Comparison of ENCODE assay signal across 9 cellular contexts in genomic region chr2:209771474-209772292, GRCh38. TPM values are rescaled to one million over a fixed set of nuclear protein-coding genes. Genes with fewer than 3 reads are reported as not detected.
DNase-seq lines count a peak whose midpoint lies in the region; ATAC-seq, FAIRE-seq and TF ChIP-seq lines count a peak whose summit lies in the region.
"Had no signal": no experiment of that assay in that cellular context is flagged by ENCODE, and none has a peak within 500 bp of the region (broad histone marks: within the 10 kb centered on the region; RNA-seq: fewer than 3 reads in every experiment).

Gene UNC80, plus strand, starts transcription at chr2:209771832. Its CDS starts 241 bp downstream, at chr2:209772073.

- no peak within 1 kb of the TSS for H4K8ac ChIP-seq in H1 (ENCODE audit: extremely low read depth, insufficient read depth, low read length)

- H4K5ac ChIP-seq in H1 (ENCODE audit: insufficient read length, low read depth, low read length) = no peak within 1 kb of the TSS

- no peak within 1 kb of the TSS for H3K27ac Mint-ChIP-seq in stimulated activated naive CD8-positive, alpha-beta T cell treated with anti-CD3 and anti-CD28 coated beads, Interleukin-15, amount 100 ng/mL, for 72 hours

- H3K4me1 ChIP-seq in HUES48 (ENCODE audit: control insufficient read depth, insufficient read depth, low read length) (0 out of 2 replicates have a peak, but pooled peaks cover 4% of the 10 kb centered on the region), SK-N-SH (ENCODE audit: control insufficient read depth in 1 of 2, insufficient read depth in 2 of 2, low read depth in 1 of 2, low read length in 1 of 2) (peaks cover 0 to 5% of the 10 kb centered on the region in 2 experiments; a peak in 2 of 4 replicates), H1 (replicated peaks in 1 of 4; ENCODE audit: control insufficient read depth in 3 of 4, insufficient read depth in 4 of 4, low read length in 3 of 4) (peaks cover 0 to 2% (median 0%) of the 10 kb centered on the region in 4 experiments; a peak in 3 of 7 replicates), right lobe of liver (no peaks in the 10 kb centered on the region)
- H3K4me1 ChIP-seq: BLaER1 treated with 17β-estradiol and CSF1 and Interleukin-3, amounts not matched to agents 10 nM and 100 nM had no signal

- H2BK20ac ChIP-seq in H1 (ENCODE audit: low read length) = no peak within 1 kb of the TSS

- ATAC-seq in right lobe of liver (peak; percentile 85 to 96 (median 90)), GM21447 (IDR thresholded peaks at IDR 0.05; ENCODE audit: unreplicated experiment) (no peak)
- peak; percentile 35 for ATAC-seq in stimulated activated naive CD8-positive, alpha-beta T cell treated with anti-CD3 and anti-CD28 coated beads, Interleukin-15, amount 100 ng/mL, for 72 hours

- no peak within 1 kb of the TSS for H2BK5ac ChIP-seq in H1 (ENCODE audit: low read depth, low read length)

- H2BK12ac ChIP-seq in H1 (ENCODE audit: low read depth, low read length) = no peak within 1 kb of the TSS

- peak within 1 kb of the TSS; percentile 73 for H3K4me2 ChIP-seq in SK-N-SH
- peak within 1 kb of the TSS; percentile 77 to 87 for H3K4me2 ChIP-seq in H1 (ENCODE audit: insufficient read depth in 1 of 2, low read depth in 2 of 2, low read length in 2 of 2)
- H3K4me2 ChIP-seq: BLaER1 treated with 17β-estradiol and CSF1 and Interleukin-3, amounts not matched to agents 10 nM and 100 nM had no signal

- peaks cover 63% of the 10 kb centered on the region for H3K27me3 ChIP-seq in HUES48 (ENCODE audit: control insufficient read depth, insufficient read depth, low read length)
- no peaks in the 10 kb centered on the region; the same call in 1 of the 2 replicates for H3K27me3 ChIP-seq in SK-N-SH (ENCODE audit: insufficient read depth)
- H3K27me3 ChIP-seq in H1 (replicated peaks in 1 of 4; ENCODE audit: control insufficient read depth in 3 of 4, extremely low read depth in 1 of 4, insufficient read depth in 3 of 4, low read length in 3 of 4) = peaks cover 2 to 32% (median 15%) of the 10 kb centered on the region in 4 experiments
- H3K27me3 ChIP-seq in right lobe of liver = peaks cover 0 to 5% of the 10 kb centered on the region in 2 donors
- H3K27me3 ChIP-seq: BLaER1 treated with 17β-estradiol and CSF1 and Interleukin-3, amounts not matched to agents 10 nM and 100 nM had no signal

- H3K9me3 Mint-ChIP-seq in stimulated activated naive CD8-positive, alpha-beta T cell treated with anti-CD3 and anti-CD28 coated beads, Interleukin-15, amount 100 ng/mL, for 72 hours = no peaks in the 10 kb centered on the region

- no peaks in the 10 kb centered on the region for H3K9me2 ChIP-seq in SK-N-SH

- H3K9me3 ChIP-seq in HUES48 (ENCODE audit: control insufficient read depth, insufficient read depth, low read length) (no peaks in the 10 kb centered on the region), SK-N-SH (no peaks in the 10 kb centered on the region), H1 (ENCODE audit: insufficient read depth in 2 of 2, low read depth in 1 of 2, low read length in 1 of 2) (no peaks in the 10 kb centered on the region; a peak in 1 of 4 replicates), right lobe of liver (no peaks in the 10 kb centered on the region)

- DNase-seq in NCI-H2081 (lab: John Stamatoyannopoulos, UW) (peak; percentile 60 to 74), NCI-H2081 treated with DMSO at 0.1 percent for 48 hours (lab: John Stamatoyannopoulos, UW) (no peak), SK-N-SH (peak; percentile 95), H1 (ENCODE audit: low read depth in 1 of 2, low spot score in 2 of 2) (peak in 1 of 2 experiments; percentile 95), right lobe of liver (peak; percentile 52 to 73 (median 65))
- peak in 1 of 2 donors; percentile 19 for DNase-seq in stimulated activated naive CD8-positive, alpha-beta T cell treated with anti-CD3 and anti-CD28 coated beads, Interleukin-15, amount 100 ng/mL, for 72 hours

- H2BK120ac ChIP-seq in H1 (replicated peaks; ENCODE audit: low read depth, low read length) = no peak within 1 kb of the TSS

- WGBS in SK-N-SH (ENCODE audit: low lambda C conversion rate) = 5% methylated on average over 41 of the region's 73 CpGs
- 2% methylated on average over 42 of the region's 73 CpGs; no CpG with 5 or more reads in 1 of the 2 experiments for WGBS in H1 (ENCODE audit: extremely low coverage in 1 of 2, insufficient coverage in 1 of 2, insufficient read length in 1 of 2, insufficient replicate concordance in 2 of 2, low coverage in 1 of 2, low lambda C conversion rate in 2 of 2, missing lambda C conversion rate in 1 of 2), 2 experiments
- 5% methylated on average over 10 of the region's 73 CpGs for WGBS in right lobe of liver (ENCODE audit: insufficient coverage, low coverage, low lambda C conversion rate, missing lambda C conversion rate)

- no peaks in the 10 kb centered on the region for H3K36me3 ChIP-seq in HUES48 (ENCODE audit: control insufficient read depth, insufficient read depth, low read length)
- no peaks in the 10 kb centered on the region for H3K36me3 ChIP-seq in SK-N-SH (replicated peaks in 1 of 2; ENCODE audit: control insufficient read depth in 1 of 2, insufficient read depth in 2 of 2, low read length in 1 of 2)
- no peaks in the 10 kb centered on the region for H3K36me3 ChIP-seq in H1 (ENCODE audit: control insufficient read depth in 2 of 4, insufficient read depth in 4 of 4, low read length in 3 of 4)
- H3K36me3 ChIP-seq in right lobe of liver = no peaks in the 10 kb centered on the region
- H3K36me3 ChIP-seq: BLaER1 treated with 17β-estradiol and CSF1 and Interleukin-3, amounts not matched to agents 10 nM and 100 nM had no signal

- H3K14ac ChIP-seq in H1 (ENCODE audit: insufficient read length) = no peak within 1 kb of the TSS

- H4K91ac ChIP-seq in H1 (replicated peaks; ENCODE audit: insufficient read length, low read length) = no peak within 1 kb of the TSS

- POLR2A ChIA-PET in SK-N-SH (lab: Yijun Ruan, JAX) = interaction anchor here (0.8 to 2.6 kb wide), 9 partner anchors 15 to 346 kb away, joined by 3 to 36 read pairs (median 3); no protein-coding TSS in a partner anchor
- POLR2A ChIA-PET in H1 (lab: Charles Lee; ENCODE audit: partially characterized antibody) = interaction anchor here (1.0 to 1.4 kb wide), 3 partner anchors 18 to 82 kb away, joined by 3 to 5 read pairs (median 4); no protein-coding TSS in a partner anchor

- intact Hi-C loops in right lobe of liver (cut with DNase I) = no loop called here

- H3K23ac ChIP-seq in H1 (ENCODE audit: insufficient read length) = no peak within 1 kb of the TSS

- H3K27me3 Mint-ChIP-seq in stimulated activated naive CD8-positive, alpha-beta T cell treated with anti-CD3 and anti-CD28 coated beads, Interleukin-15, amount 100 ng/mL, for 72 hours = peaks cover 47% of the 10 kb centered on the region

- no peaks in the 10 kb centered on the region for H3K79me1 ChIP-seq in H1 (ENCODE audit: low read depth, low read length)

- no peaks in the 10 kb centered on the region for H3F3A ChIP-seq in SK-N-SH (replicated peaks; ENCODE audit: insufficient read depth)

- no peak within 1 kb of the TSS for H3K9ac ChIP-seq in HUES48 (ENCODE audit: low read depth, low read length)
- H3K9ac ChIP-seq in SK-N-SH = no peak within 1 kb of the TSS
- H3K9ac ChIP-seq in H1 (replicated peaks in 1 of 4; ENCODE audit: extremely low read depth in 1 of 4, low read depth in 3 of 4, low read length in 3 of 4) = peak within 1 kb of the TSS in 2 of 4 experiments; percentile 25 to 53; a peak in 2 of 7 replicates
- H3K9ac ChIP-seq: BLaER1 treated with 17β-estradiol and CSF1 and Interleukin-3, amounts not matched to agents 10 nM and 100 nM had no signal

- no peaks in the 10 kb centered on the region for H3K4me1 Mint-ChIP-seq in stimulated activated naive CD8-positive, alpha-beta T cell treated with anti-CD3 and anti-CD28 coated beads, Interleukin-15, amount 100 ng/mL, for 72 hours

- H2AFZ ChIP-seq in SK-N-SH (ENCODE audit: low read depth) (peak within 1 kb of the TSS; percentile 60; the same call in 1 of the 2 replicates), H1 (ENCODE audit: low read length) (no peak within 1 kb of the TSS)

- TF ChIP-seq EP300 in SK-N-SH (IDR thresholded peaks at IDR 0.05; ENCODE audit: borderline replicate concordance in 1 of 2, low read depth in 1 of 2, low read length in 1 of 2) (no peak), H1 (IDR thresholded peaks at IDR 0.05; ENCODE audit: borderline replicate concordance in 1 of 2, low read depth in 2 of 2, low read length in 2 of 2) (no peak; a peak in 1 of 3 replicates)

- TF ChIP-seq CTCF in SK-N-SH (IDR thresholded peaks at IDR 0.05) = no peak
- no peak for TF ChIP-seq CTCF in H1 (IDR thresholded peaks at IDR 0.05; ENCODE audit: control extremely low read depth in 1 of 3, insufficient read depth in 1 of 3, low read depth in 1 of 3, low read length in 3 of 3)
- no peak for TF ChIP-seq CTCF in right lobe of liver (IDR thresholded peaks at IDR 0.05)

- CTCF ChIA-PET in SK-N-SH (lab: Yijun Ruan, JAX) = interaction anchor here (1.3 to 3.2 kb wide), 7 partner anchors 18 to 437 kb away, joined by 4 to 13 read pairs (median 10); partner anchors contain the start of gene MAP2
- CTCF ChIA-PET in H1 (lab: Charles Lee; ENCODE audit: partially characterized antibody) = interaction anchor here (0.6 to 1.9 kb wide), 10 partner anchors 8 to 347 kb away, joined by 3 to 11 read pairs (median 3); no protein-coding TSS in a partner anchor

- no peak within 1 kb of the TSS for H3K27ac ChIP-seq in HUES48 (ENCODE audit: low read depth, low read length)
- peak within 1 kb of the TSS in 1 of 2 experiments; percentile 85; a peak in 2 of 4 replicates for H3K27ac ChIP-seq in SK-N-SH (ENCODE audit: low read depth in 2 of 2, low read length in 1 of 2)
- no peak within 1 kb of the TSS for H3K27ac ChIP-seq in H1 (ENCODE audit: low read depth, low read length)
- no peak within 1 kb of the TSS for H3K27ac ChIP-seq in right lobe of liver
- H3K27ac ChIP-seq: BLaER1 treated with 17β-estradiol and CSF1 and Interleukin-3, amounts not matched to agents 10 nM and 100 nM had no signal

- no peaks in the 10 kb centered on the region for H4K20me1 ChIP-seq in SK-N-SH (ENCODE audit: insufficient read depth)
- no peaks in the 10 kb centered on the region for H4K20me1 ChIP-seq in H1 (replicated peaks in 1 of 2; ENCODE audit: control insufficient read depth in 1 of 2, insufficient read depth in 2 of 2, low read length in 2 of 2)
- H4K20me1 ChIP-seq: BLaER1 treated with 17β-estradiol and CSF1 and Interleukin-3, amounts not matched to agents 10 nM and 100 nM had no signal

- H3K79me2 ChIP-seq in SK-N-SH (ENCODE audit: insufficient read depth) (no peaks in the 10 kb centered on the region), H1 (ENCODE audit: control insufficient read depth in 1 of 2, insufficient read depth in 2 of 2, low read length in 2 of 2) (no peaks in the 10 kb centered on the region)

- TF ChIP-seq RAD21 in SK-N-SH (IDR thresholded peaks at IDR 0.05; ENCODE audit: low read length) (peak; percentile 16; the same call in 1 of the 2 replicates), H1 (IDR thresholded peaks at IDR 0.05 in 1 of 2, conservative IDR thresholded peaks at IDR 0.05 in 1 of 2; ENCODE audit: low read depth in 2 of 2, low read length in 2 of 2) (peak in 1 of 2 experiments; percentile 31; a peak in 2 of 4 replicates)

- FAIRE-seq in H1 (lab: Jason Lieb, UNC) = no peak

- H2AK5ac ChIP-seq in H1 (ENCODE audit: low read depth, low read length) = no peak within 1 kb of the TSS

- H3K56ac ChIP-seq in H1 (replicated peaks; ENCODE audit: insufficient read length, low read depth, low read length) = no peak within 1 kb of the TSS

- no peak within 1 kb of the TSS for H3K18ac ChIP-seq in H1 (ENCODE audit: extremely low read depth, low read length)

- no peak within 1 kb of the TSS for H2BK15ac ChIP-seq in H1 (ENCODE audit: low read length)

- H3K4ac ChIP-seq in H1 (replicated peaks; ENCODE audit: insufficient read length, low read depth, low read length) = no peak within 1 kb of the TSS

- H3K4me3 ChIP-seq in HUES48 (ENCODE audit: low read depth, low read length) (peak within 1 kb of the TSS; percentile 71), SK-N-SH (ENCODE audit: low read depth in 2 of 2, low read length in 1 of 2) (peak within 1 kb of the TSS; percentile 60 to 63), H1 (ENCODE audit: extremely low read depth in 1 of 4, insufficient read depth in 2 of 4, low read depth in 3 of 4, low read length in 4 of 4) (peak within 1 kb of the TSS; percentile 23 to 82 (median 50)), right lobe of liver (no peak within 1 kb of the TSS)
- H3K4me3 ChIP-seq: BLaER1 treated with 17β-estradiol and CSF1 and Interleukin-3, amounts not matched to agents 10 nM and 100 nM had no signal

- peaks cover 3% of the 10 kb centered on the region; the same call in 1 of the 2 replicates for H3K23me2 ChIP-seq in H1 (ENCODE audit: low read depth, low read length)

- H3K4me3 Mint-ChIP-seq in stimulated activated naive CD8-positive, alpha-beta T cell treated with anti-CD3 and anti-CD28 coated beads, Interleukin-15, amount 100 ng/mL, for 72 hours = no peak within 1 kb of the TSS

- TF ChIP-seq POLR2A in H1 (IDR thresholded peaks at IDR 0.05; ENCODE audit: control extremely low read depth in 1 of 2, low read depth in 2 of 2, low read length in 2 of 2) (no peak), right lobe of liver (IDR thresholded peaks at IDR 0.05) (no peak)

RNA-seq across cellular contexts. Expression of gene UNC80, which starts in this region (rescaled TPM):
- polyA plus RNA-seq in SK-N-SH (2012; rRNA removed) (0.59 and 1.3 TPM in 2 replicates), H1 (2011; rRNA removed) (0.16 and 0.53 TPM in 2 replicates)
- polyA plus RNA-seq in SK-N-SH (2012; cell fraction: cytosol; rRNA removed) = 0.50 and 0.73 TPM in 2 replicates
- polyA plus RNA-seq in SK-N-SH (2012; cell fraction: nucleus; rRNA removed) = 1.7 and 1.9 TPM in 2 replicates
- 0.38 and 0.56 TPM in 2 replicates for total RNA-seq in H1 (2021; fragmentation: NEBNext Ultra II Directional; extraction: Animal tissue kit (Norgen Biotek cat#: 25700))
- 0.13 TPM for polyA plus RNA-seq in H1 (2011; cell fraction: cytosol; rRNA removed)
- 0.80 TPM for polyA plus RNA-seq in H1 (2011; cell fraction: nucleus; rRNA removed)
- polyA plus RNA-seq in H1 (2012, experiment 1 of 2) = 0.25 to 0.46 TPM (median 0.31 TPM) in 4 replicates
- polyA plus RNA-seq in H1 (2012, experiment 2 of 2) = 0.03 TPM
- polyA plus RNA-seq in H1 (2013, experiment 1 of 2) = 0.20 TPM
- polyA plus RNA-seq in H1 (2013, experiment 2 of 2) = 0.13 TPM
- 2.0 and 2.3 TPM in 2 replicates for polyA minus RNA-seq in H1 (2011; rRNA and poly(A)+ RNA removed)
- 0.44 TPM for polyA minus RNA-seq in H1 (2011; cell fraction: cytosol; rRNA and poly(A)+ RNA removed)
- 2.3 TPM for polyA minus RNA-seq in H1 (2011; cell fraction: nucleus; rRNA and poly(A)+ RNA removed)
- under 1 TPM in 1 of 6 experiments, not detected in 5; 0.19 TPM for total RNA-seq in right lobe of liver

Comparison
In these comparisons a context has a peak if more than half of its experiments do, and no peak if none do; other contexts are left out.
1. Peak in DNase-seq and ATAC-seq in right lobe of liver; RNA of the gene not detected or under 1 TPM.
2. H3K4me3 ChIP-seq: peak in HUES48 (single experiment), SK-N-SH (2 of 2) and H1 (4 of 4); none in right lobe of liver (0 of 3).